ENCODE assay signal across 8 cellular contexts in the genomic region with DNA sequence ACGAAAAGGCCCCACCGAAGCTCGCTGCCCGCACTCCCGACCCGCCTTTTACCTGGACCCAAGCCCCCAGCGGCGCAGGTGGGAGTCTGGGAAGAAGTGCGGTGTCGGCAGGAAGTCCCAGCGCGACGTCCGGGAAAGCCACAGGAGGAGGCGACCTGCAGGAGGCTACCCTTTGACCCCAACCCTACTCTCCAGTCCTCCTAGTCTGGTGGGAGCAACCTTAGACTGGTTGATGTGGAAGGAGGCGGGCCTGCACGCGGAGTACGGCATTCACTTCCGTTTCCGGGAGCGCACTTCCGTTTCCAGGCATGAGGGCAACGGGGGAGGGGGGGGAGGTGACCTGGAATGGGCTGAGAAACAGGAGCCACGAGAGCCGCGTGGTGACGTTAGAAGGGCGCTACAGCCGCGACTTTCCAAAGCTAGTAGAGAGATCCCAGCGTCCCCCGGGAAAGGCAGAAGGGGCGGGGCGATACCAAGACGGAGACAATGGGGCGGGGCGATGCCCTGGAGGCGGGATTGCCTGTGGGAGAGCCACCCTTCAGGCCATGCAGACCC. TPM values are rescaled to one million over a fixed set of nuclear protein-coding genes. Genes with fewer than 3 reads are reported as not detected.
A peak's percentile ranks its signal among the peaks of the same experiment; 100 is the strongest.
DNase-seq lines count a peak whose midpoint lies in the region; ATAC-seq, FAIRE-seq and TF ChIP-seq lines count a peak whose summit lies in the region.

No MANE protein-coding gene starts in this region.

- no peaks in the 10 kb centered on the region for H3K9me1 ChIP-seq in keratinocyte (ENCODE audit: control insufficient read depth, extremely low read depth, insufficient read depth, low read length)

- peaks cover 4% of the 10 kb centered on the region for H3K9me3 ChIP-seq in keratinocyte (ENCODE audit: control insufficient read depth, low read depth, low read length)

- peak overlapping the region; percentile 44 for H3K9ac ChIP-seq in keratinocyte (ENCODE audit: control insufficient read depth, extremely low read depth, insufficient read depth, low read length)

- no peaks in the 10 kb centered on the region for H4K20me1 ChIP-seq in keratinocyte (ENCODE audit: control insufficient read depth, extremely low read depth, insufficient read depth, low read length)

- H3K27me3 Mint-ChIP-seq in T-cell = no peaks in the 10 kb centered on the region

- peak overlapping the region; percentile 73 to 83 (median 77) for H3K4me3 Mint-ChIP-seq in T-cell

- no peaks in the 10 kb centered on the region for H3K27me3 ChIP-seq in keratinocyte (ENCODE audit: control insufficient read depth, extremely low read depth, insufficient read depth, low read length)

- no peaks in the 10 kb centered on the region for H3K36me3 ChIP-seq in keratinocyte (ENCODE audit: control insufficient read depth in 2 of 2, extremely low read depth in 1 of 2, insufficient read depth in 2 of 2, low read length in 2 of 2)

- TF ChIP-seq CTCF in astrocyte of the cerebellum (IDR thresholded peaks at IDR 0.05; ENCODE audit: low read depth, low read length, missing control alignments) (no peak), keratinocyte (optimal IDR thresholded peaks at IDR 0.05 in 1 of 3, IDR thresholded peaks at IDR 0.05 in 1 of 3, conservative IDR thresholded peaks at IDR 0.05 in 1 of 3; ENCODE audit: extremely low read depth in 1 of 3, insufficient read depth in 2 of 3, low read length in 3 of 3) (no peak)

- peak overlapping the region; percentile 86 for H3K4me2 ChIP-seq in keratinocyte (ENCODE audit: control insufficient read depth, extremely low read depth, insufficient read depth, low read depth, low read length)

- DNase-seq in H54 (ENCODE audit: insufficient read length, low spot score) = peak; percentile 61
- peak in 30 of 34 experiments; percentile 5 to 55 (median 32) for DNase-seq in T-cell
- DNase-seq in astrocyte of the cerebellum (ENCODE audit: low read depth) = peak; percentile 29
- peak; percentile 26 for DNase-seq in keratinocyte (ENCODE audit: low read depth, low spot score)
- peak; percentile 63 for DNase-seq in stimulated activated CD4-positive, alpha-beta T cell treated with anti-CD3 and anti-CD28 coated beads, Interleukin-4, amount 100 ng/mL, for 1 hour
- DNase-seq in superior temporal gyrus (ENCODE audit: extremely low spot score) = no peak

- dilution Hi-C loops in keratinocyte (cut with MboI; ENCODE audit: extremely low pct_ligation_motif_present, low sequenced_read_pairs) = no loop called here

- H3K79me2 ChIP-seq in keratinocyte (ENCODE audit: control insufficient read depth, insufficient read depth, low read length) = no peaks in the 10 kb centered on the region

- H3K4me1 ChIP-seq in keratinocyte (ENCODE audit: control insufficient read depth, extremely low read depth, insufficient read depth, low read length) = peaks cover 10% of the 10 kb centered on the region

- FAIRE-seq in H54 (lab: Jason Lieb, UNC) (no peak), keratinocyte (lab: Jason Lieb, UNC) (no peak)

- CTCF ChIA-PET in T-cell (lab: Charles Lee) = no interaction called here

- H3K4me3 ChIP-seq in astrocyte of the cerebellum (ENCODE audit: low read depth, low read length) (peak overlapping the region; percentile 68), keratinocyte (ENCODE audit: control insufficient read depth in 2 of 3, extremely low read depth in 1 of 3, insufficient read depth in 2 of 3, low read depth in 1 of 3, low read length in 3 of 3) (peak overlapping the region; percentile 74 to 83 (median 80))

- peak in 3 of 4 experiments; percentile 53 to 78 (median 77) for ATAC-seq in T-cell (replicated peaks in 1 of 4)
- no peak for ATAC-seq in HG03457 (IDR thresholded peaks at IDR 0.05; ENCODE audit: unreplicated experiment)
- no peak for ATAC-seq in HG03354 (IDR thresholded peaks at IDR 0.05; ENCODE audit: poor library complexity, severe bottlenecking, unreplicated experiment)

- peak overlapping the region; percentile 99 for H2AFZ ChIP-seq in keratinocyte (ENCODE audit: control insufficient read depth, low read length)

- peak overlapping the region; percentile 20 for H3K27ac ChIP-seq in keratinocyte (ENCODE audit: control insufficient read depth, insufficient read depth, low read length)

- POLR2A ChIA-PET in T-cell (lab: Charles Lee) = no interaction called here

- peaks cover 16 to 54% (median 47%) of the 10 kb centered on the region in 3 donors for H3K9me3 Mint-ChIP-seq in T-cell

- peaks cover 12 to 19% (median 14%) of the 10 kb centered on the region in 3 donors for H3K4me1 Mint-ChIP-seq in T-cell

- H3K27ac Mint-ChIP-seq in T-cell = no peak overlapping the region

- peaks cover 37% of the 10 kb centered on the region for H3K36me3 Mint-ChIP-seq in T-cell

- in situ Hi-C loops in astrocyte of the cerebellum (cut with HindIII; ENCODE audit: low sequenced_read_pairs) = no loop called here

- TF ChIP-seq POLR2A in H54 (IDR thresholded peaks at IDR 0.05; ENCODE audit: low read depth, low read length) = no peak

RNA-seq across cellular contexts. Expression of gene ZNF266, which starts 28.5 kb away (rescaled TPM):
- total RNA-seq in T-cell = 100 to 1,000 TPM in 1 of 5 donors, 10 to 100 TPM in 4; 44.2 to 117 (median 71.1) TPM
- polyA plus RNA-seq in keratinocyte = 5.2 to 7.7 TPM (median 7.2 TPM) in 3 replicates
- 7.6 TPM for polyA plus RNA-seq in keratinocyte (2011; ENCODE audit: low read depth)
- polyA plus RNA-seq in keratinocyte (2011; cell fraction: cytosol; rRNA removed) = 2.5 and 5.6 TPM in 2 replicates
- polyA plus RNA-seq in keratinocyte (2011; cell fraction: nucleus; rRNA removed) = 18.7 and 19.0 TPM in 2 replicates
- polyA plus RNA-seq in keratinocyte (2012; ENCODE audit: low replicate concordance) = 5.7 and 10.4 TPM in 2 replicates
- polyA minus RNA-seq in keratinocyte = 1.6 to 11.0 TPM (median 3.9 TPM) in 3 replicates
- polyA minus RNA-seq in keratinocyte (2011; cell fraction: cytosol; rRNA and poly(A)+ RNA removed) = 2.9 TPM
- polyA minus RNA-seq in keratinocyte (2011; cell fraction: nucleus; rRNA and poly(A)+ RNA removed) = 6.2 and 15.3 TPM in 2 replicates

RNA-seq across cellular contexts. Expression of gene ZNF177, which starts 44.1 kb away (rescaled TPM):
- total RNA-seq in T-cell = 1 to 10 TPM in 4 of 5 donors, under 1 TPM in 1; 0.89 to 2.1 (median 1.0) TPM
- 0.53 to 2.2 TPM (median 2.0 TPM) in 3 replicates for polyA plus RNA-seq in keratinocyte
- 9.1 TPM for polyA plus RNA-seq in keratinocyte (2011; ENCODE audit: low read depth)
- polyA plus RNA-seq in keratinocyte (2011; cell fraction: cytosol; rRNA removed) = 0.71 and 1.4 TPM in 2 replicates
- polyA plus RNA-seq in keratinocyte (2011; cell fraction: nucleus; rRNA removed) = 6.3 and 6.5 TPM in 2 replicates
- 0.49 and 1.5 TPM in 2 replicates for polyA plus RNA-seq in keratinocyte (2012; ENCODE audit: low replicate concordance)
- polyA minus RNA-seq in keratinocyte = 0.86 to 0.99 TPM in 2 of 3 replicates, not detected in the other
- polyA minus RNA-seq in keratinocyte (2011; cell fraction: cytosol; rRNA and poly(A)+ RNA removed) = not detected
- 1.6 and 2.1 TPM in 2 replicates for polyA minus RNA-seq in keratinocyte (2011; cell fraction: nucleus; rRNA and poly(A)+ RNA removed)

Comparison
In these comparisons a context has a peak if more than half of its experiments do, and no peak if none do; other contexts are left out.
1. ATAC-seq: peak in T-cell (3 of 4); none in HG03457 (single experiment) and HG03354 (single experiment).